Comparison of ENCODE assay signal across 10 cellular contexts in the genomic region with DNA sequence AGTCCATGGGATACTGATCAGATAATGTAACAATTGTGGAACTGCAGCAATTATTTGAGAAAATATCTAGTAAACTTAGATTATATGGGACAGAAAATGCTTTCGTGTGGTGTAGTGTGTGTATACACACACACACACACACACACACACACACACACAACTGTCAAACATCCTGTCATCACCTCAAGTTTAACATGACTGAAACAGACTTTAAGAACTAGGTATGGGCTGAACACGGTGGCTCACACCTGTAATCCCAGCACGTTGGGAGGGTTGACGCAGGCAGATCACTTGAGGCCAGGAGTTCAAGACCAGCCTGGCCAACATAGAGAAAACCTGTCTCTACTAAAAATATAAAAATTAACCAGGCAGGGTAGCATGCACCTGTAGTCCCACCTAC. TPM values are rescaled to one million over a fixed set of nuclear protein-coding genes. Genes with fewer than 3 reads are reported as not detected.
DNase-seq lines count a peak whose midpoint lies in the region; ATAC-seq, FAIRE-seq and TF ChIP-seq lines count a peak whose summit lies in the region.
"Had no signal": no experiment of that assay in that cellular context is flagged by ENCODE, and none has a peak within 500 bp of the region (broad histone marks: within the 10 kb centered on the region; RNA-seq: fewer than 3 reads in every experiment).

No MANE protein-coding gene starts in this region.

- no TSS peak for BruUV-seq in K562 (replicated peaks; lab: Mats Ljungman, UMichigan)

- in situ Hi-C loops in GM23248 (cut with MboI) (no loop called here), K562 (cut with MboI) (no loop called here)

- no peaks in the 10 kb centered on the region for H3K9me3 Mint-ChIP-seq in type B pancreatic cell

- peaks cover 7% of the 10 kb centered on the region for H3K36me3 Mint-ChIP-seq in type B pancreatic cell

- H3K79me2 ChIP-seq in GM23248 (ENCODE audit: insufficient read depth) (no peaks in the 10 kb centered on the region), K562 (ENCODE audit: control insufficient read depth, insufficient read depth, low read length) (no peaks in the 10 kb centered on the region), smooth muscle cell (ENCODE audit: low read depth) (peaks cover 2% of the 10 kb centered on the region)

- H3K9ac ChIP-seq in GM23248: no peak overlapping the region
- no peak overlapping the region for H3K9ac ChIP-seq in K562 (ENCODE audit: insufficient read depth in 1 of 2, low read depth in 2 of 2, low read length in 2 of 2)
- H3K9ac ChIP-seq in smooth muscle cell (ENCODE audit: low read depth): no peak overlapping the region

- no peak for TF ChIP-seq CTCF in Peyer's patch (IDR thresholded peaks at IDR 0.05)
- TF ChIP-seq CTCF in K562 (IDR thresholded peaks at IDR 0.05 in 2 of 3, conservative IDR thresholded peaks at IDR 0.05 in 1 of 3; ENCODE audit: insufficient read depth in 2 of 3, low read depth in 1 of 3, low read length in 3 of 3): no peak
- TF ChIP-seq CTCF in smooth muscle cell (IDR thresholded peaks at IDR 0.05; ENCODE audit: borderline replicate concordance, insufficient read depth, poor library complexity, severe bottlenecking): no peak
- TF ChIP-seq CTCF in type B pancreatic cell (conservative IDR thresholded peaks at IDR 0.05): no peak

- TF ChIP-seq EP300 in K562 (IDR thresholded peaks at IDR 0.05; ENCODE audit: low read length): no peak

- no peaks in the 10 kb centered on the region for H3K9me2 ChIP-seq in GM23248 (ENCODE audit: insufficient read depth)

- no peak overlapping the region for H3K4me3 ChIP-seq in GM23248
- no peak overlapping the region for H3K4me3 ChIP-seq in Peyer's patch
- H3K4me3 ChIP-seq in K562: no peak overlapping the region
- no peak overlapping the region for H3K4me3 ChIP-seq in smooth muscle cell
- H3K4me3 ChIP-seq in aorta (ENCODE audit: low read length in 2 of 2): no peak overlapping the region

- H3F3A ChIP-seq in GM23248 (ENCODE audit: insufficient read depth): peaks cover 16% of the 10 kb centered on the region
- peaks cover 4% of the 10 kb centered on the region for H3F3A ChIP-seq in smooth muscle cell (ENCODE audit: low read depth)

- H3K36me3 ChIP-seq in GM23248 (ENCODE audit: low read depth): no peaks in the 10 kb centered on the region
- peaks cover 0 to 13% (median 0%) of the 10 kb centered on the region in 3 donors for H3K36me3 ChIP-seq in Peyer's patch
- peaks cover 13% of the 10 kb centered on the region for H3K36me3 ChIP-seq in K562 (ENCODE audit: control insufficient read depth, insufficient read depth, low read length)
- no peaks in the 10 kb centered on the region for H3K36me3 ChIP-seq in smooth muscle cell (ENCODE audit: low read depth)
- H3K36me3 ChIP-seq in aorta (ENCODE audit: control insufficient read depth in 1 of 2, insufficient read depth in 2 of 2, low read length in 1 of 2): peaks cover 0 to 2% of the 10 kb centered on the region in 2 donors

- H3K4me2 ChIP-seq in GM23248 (ENCODE audit: unreplicated experiment) (peak overlapping the region; percentile 71), K562 (ENCODE audit: insufficient read depth, low read length) (no peak overlapping the region), smooth muscle cell (peak overlapping the region; percentile 64)

- ATAC-seq in K562: no peak
- ATAC-seq in aorta (ENCODE audit: low FRiP score): no peak

- H3K27ac ChIP-seq in GM23248: peak overlapping the region; percentile 46
- peak overlapping the region; percentile 51 to 80 (median 76) for H3K27ac ChIP-seq in Peyer's patch
- no peak overlapping the region for H3K27ac ChIP-seq in K562 (ENCODE audit: extremely low read depth, low read depth, low read length)
- H3K27ac ChIP-seq in smooth muscle cell (ENCODE audit: low read depth): peak overlapping the region; percentile 75
- H3K27ac ChIP-seq in aorta (ENCODE audit: low read depth in 1 of 2, low read length in 2 of 2): no peak overlapping the region

- no peak overlapping the region for H3K4me3 Mint-ChIP-seq in type B pancreatic cell

- DNase-seq in GM23248 (no peak), Peyer's patch (no peak), K562 (ENCODE audit: extremely low read depth in 1 of 4, low spot score in 3 of 4) (no peak), smooth muscle cell (lab: John Stamatoyannopoulos, UW; ENCODE audit: unreplicated experiment) (no peak), hepatic stellate cell (ENCODE audit: low spot score) (no peak), type B pancreatic cell (ENCODE audit: extremely low spot score, unreplicated experiment) (no peak), aorta (no peak)
- DNase-seq: DMS79, NCI-H1417 treated with DMSO at 0.1 percent for 48 hours, NCI-H82 had no signal

- peaks cover 5% of the 10 kb centered on the region for H3K4me1 Mint-ChIP-seq in type B pancreatic cell (ENCODE audit: unreplicated experiment)

- FAIRE-seq in K562 (lab: Jason Lieb, UNC): no peak

- no peak overlapping the region for H3K27ac Mint-ChIP-seq in type B pancreatic cell

- no peaks in the 10 kb centered on the region for H3K27me3 Mint-ChIP-seq in type B pancreatic cell

- intact Hi-C loops in K562 (cut with micrococcal nuclease): no loop called here
- intact Hi-C loops in aorta (cut with DNase I): no loop called here

- 97 to 98% methylated on average over 4 of the region's 4 CpGs for WGBS in GM23248 (ENCODE audit: low coverage in 1 of 2, low lambda C conversion rate in 2 of 2, missing lambda C conversion rate in 2 of 2), 2 experiments
- WGBS in K562 (ENCODE audit: insufficient coverage, low coverage, missing lambda C conversion rate): 97% methylated on average over 4 of the region's 4 CpGs
- 100% methylated on average over 4 of the region's 4 CpGs for WGBS in smooth muscle cell (ENCODE audit: low lambda C conversion rate)
- WGBS in aorta, 2 donors: 93 to 95% methylated on average over 4 of the region's 4 CpGs

- H3K27me3 ChIP-seq in GM23248 (replicated peaks; ENCODE audit: insufficient read depth) (no peaks in the 10 kb centered on the region), Peyer's patch (no peaks in the 10 kb centered on the region), K562 (ENCODE audit: control insufficient read depth in 2 of 2, insufficient read depth in 2 of 2, low read length in 2 of 2) (no peaks in the 10 kb centered on the region), smooth muscle cell (ENCODE audit: low read depth) (no peaks in the 10 kb centered on the region), aorta (ENCODE audit: control insufficient read depth in 1 of 2, insufficient read depth in 2 of 2, low read length in 1 of 2) (no peaks in the 10 kb centered on the region)

- POLR2A ChIA-PET in K562 (lab: Yijun Ruan, JAX): interaction anchor here (0.6 kb wide), 1 partner anchor 188 kb away, joined by 3 read pairs; no protein-coding TSS in a partner anchor

- TF ChIP-seq RAD21 in K562 (CRISPR knock-in tag; conservative IDR thresholded peaks at IDR 0.05 in 1 of 2, IDR thresholded peaks at IDR 0.05 in 1 of 2): no peak

- TF ChIP-seq POLR2A in Peyer's patch (IDR thresholded peaks at IDR 0.05) (no peak), K562 (conservative IDR thresholded peaks at IDR 0.05) (no peak)

- H2AFZ ChIP-seq in GM23248: no peak overlapping the region
- no peak overlapping the region for H2AFZ ChIP-seq in K562 (ENCODE audit: low read depth, low read length)
- H2AFZ ChIP-seq in smooth muscle cell (ENCODE audit: low read depth): no peak overlapping the region

- H3K9me1 ChIP-seq in K562 (ENCODE audit: control insufficient read depth, insufficient read depth, low read length): no peaks in the 10 kb centered on the region

- H3K4me1 ChIP-seq in GM23248 (ENCODE audit: insufficient read depth) (peaks cover 20% of the 10 kb centered on the region), Peyer's patch (peaks cover 0 to 5% (median 0%) of the 10 kb centered on the region in 4 donors), K562 (replicated peaks in 1 of 2; ENCODE audit: control insufficient read depth in 2 of 2, insufficient read depth in 2 of 2, low read length in 2 of 2) (peaks cover 0 to 14% of the 10 kb centered on the region in 2 experiments; a peak in 3 of 5 replicates), smooth muscle cell (ENCODE audit: low read depth) (peaks cover 9% of the 10 kb centered on the region), aorta (ENCODE audit: control insufficient read depth in 1 of 2, insufficient read depth in 2 of 2, low read length in 2 of 2) (no peaks in the 10 kb centered on the region)

- H3K9me3 ChIP-seq in GM23248 (ENCODE audit: low read depth) (no peaks in the 10 kb centered on the region), Peyer's patch (no peaks in the 10 kb centered on the region), K562 (replicated peaks; ENCODE audit: control insufficient read depth, insufficient read depth, low read depth, low read length) (no peaks in the 10 kb centered on the region), smooth muscle cell (replicated peaks; ENCODE audit: low read depth) (no peaks in the 10 kb centered on the region), aorta (ENCODE audit: control insufficient read depth, low read length) (no peaks in the 10 kb centered on the region)

- H4K20me1 ChIP-seq in GM23248 (ENCODE audit: insufficient read depth): no peaks in the 10 kb centered on the region
- H4K20me1 ChIP-seq in K562 (replicated peaks; ENCODE audit: control insufficient read depth, insufficient read depth, low read length): no peaks in the 10 kb centered on the region
- peaks cover 7% of the 10 kb centered on the region for H4K20me1 ChIP-seq in smooth muscle cell (ENCODE audit: low read depth)

- CTCF ChIA-PET in K562 (lab: Yijun Ruan, JAX; ENCODE audit: low intra/inter-chr PET ratio): no interaction called here

RNA-seq across cellular contexts. Expression of gene EVI2A, which starts 0.5 kb away (rescaled TPM):
- total RNA-seq in GM23248 (2014; rRNA removed; shearing (Covaris generic)): 0.86 and 0.89 TPM in 2 replicates
- polyA plus RNA-seq in GM23248 (2016; fragmentation: Nextera tagmentation; extraction: Ambion mirVana) (0.40 and 0.62 TPM in 2 replicates), K562 (2011; rRNA removed) (0.06 and 0.08 TPM in 2 replicates), K562 (2014; fragmentation: Illumina TruSeq; extraction: Trizol) (0.10 TPM in 1 of 2 replicates, not detected in the other), K562 (2014; fragmentation: Nextera tagmentation; extraction: Ambion mirVana) (under 1 TPM; 0.17 to 0.37 TPM), K562 (2014; rRNA removed) (0.20 TPM in 1 of 2 replicates, not detected in the other), smooth muscle cell (0.33 and 0.44 TPM in 2 replicates), aorta (10 to 100 TPM in 1 of 2 donors, 1 to 10 TPM in 1; 3.8 to 37.2 TPM)
- total RNA-seq in Peyer's patch (10 to 100 TPM in 1 of 4 donors, 1 to 10 TPM in 2, not detected in 1; 1.4 to 12.4 (median 5.8) TPM), K562 (2014; rRNA removed) (not detected in 2 replicates), K562 (2014; rRNA removed; fragmentation: Illumina TruSeq; extraction: Trizol) (0.16 TPM in 1 of 2 replicates, not detected in the other), K562 (2015; rRNA removed; fragmentation: Illumina TruSeq; extraction: Trizol) (0.38 TPM in 1 of 2 replicates, not detected in the other), K562 (2021) (0.13 TPM in 2 replicates), smooth muscle cell (not detected in 2 replicates), type B pancreatic cell (ENCODE audit: low replicate concordance) (not detected in 2 replicates), aorta (10 to 100 TPM in 1 of 2 donors, 1 to 10 TPM in 1; 9.2 to 15.5 TPM)
- not detected in 2 replicates for total RNA-seq in K562 (2011; cell fraction: chromatin; rRNA removed; ENCODE audit: low replicate concordance)
- not detected in 2 replicates for total RNA-seq in K562 (2011; cell fraction: nucleolus; rRNA removed)
- not detected in 2 replicates for total RNA-seq in K562 (2011; cell fraction: nucleoplasm; rRNA removed)
- polyA plus RNA-seq in K562 (2011; cell fraction: cytosol; rRNA removed): not detected in 2 replicates
- not detected in 2 replicates for polyA plus RNA-seq in K562 (2011; cell fraction: nucleus; rRNA removed)
- polyA plus RNA-seq in K562 (2012): 0.10 and 0.22 TPM in 2 replicates
- polyA minus RNA-seq in K562 (2011; rRNA and poly(A)+ RNA removed): 0.11 TPM in 1 of 2 replicates, not detected in the other
- not detected in 2 replicates for polyA minus RNA-seq in K562 (2011; cell fraction: cytosol; rRNA and poly(A)+ RNA removed)
- not detected in 2 replicates for polyA minus RNA-seq in K562 (2011; cell fraction: nucleus; rRNA and poly(A)+ RNA removed)

RNA-seq across cellular contexts. Expression of gene EVI2B, which starts 8.1 kb away (rescaled TPM):
- total RNA-seq in GM23248 (2014; rRNA removed; shearing (Covaris generic)): 0.22 TPM in 1 of 2 replicates, not detected in the other
- polyA plus RNA-seq in GM23248 (2016; fragmentation: Nextera tagmentation; extraction: Ambion mirVana): 0.49 and 0.51 TPM in 2 replicates
- total RNA-seq in Peyer's patch: 10 to 100 TPM in 2 of 4 donors, 1 to 10 TPM in 2; 5.6 to 70.1 (median 8.7) TPM
- 0.37 and 1.3 TPM in 2 replicates for total RNA-seq in K562 (2011; cell fraction: chromatin; rRNA removed; ENCODE audit: low replicate concordance)
- 0.33 and 0.39 TPM in 2 replicates for total RNA-seq in K562 (2011; cell fraction: nucleolus; rRNA removed)
- 0.51 and 1.5 TPM in 2 replicates for total RNA-seq in K562 (2011; cell fraction: nucleoplasm; rRNA removed)
- 0.54 and 0.82 TPM in 2 replicates for total RNA-seq in K562 (2014; rRNA removed)
- 1.9 and 2.1 TPM in 2 replicates for total RNA-seq in K562 (2014; rRNA removed; fragmentation: Illumina TruSeq; extraction: Trizol)
- 8.0 TPM in 2 replicates for total RNA-seq in K562 (2015; rRNA removed; fragmentation: Illumina TruSeq; extraction: Trizol)
- 1.7 and 2.0 TPM in 2 replicates for total RNA-seq in K562 (2021)
- polyA plus RNA-seq in K562 (2011; rRNA removed): 2.5 and 3.4 TPM in 2 replicates
- 0.79 and 2.7 TPM in 2 replicates for polyA plus RNA-seq in K562 (2011; cell fraction: cytosol; rRNA removed)
- 0.61 and 1.4 TPM in 2 replicates for polyA plus RNA-seq in K562 (2011; cell fraction: nucleus; rRNA removed)
- polyA plus RNA-seq in K562 (2012): 6.7 and 20.3 TPM in 2 replicates
- 6.5 and 7.1 TPM in 2 replicates for polyA plus RNA-seq in K562 (2014; fragmentation: Illumina TruSeq; extraction: Trizol)
- 1 to 10 TPM; 1.7 to 2.9 TPM for polyA plus RNA-seq in K562 (2014; fragmentation: Nextera tagmentation; extraction: Ambion mirVana)
- 2.5 and 3.9 TPM in 2 replicates for polyA plus RNA-seq in K562 (2014; rRNA removed)
- polyA minus RNA-seq in K562 (2011; rRNA and poly(A)+ RNA removed): 0.91 and 1.6 TPM in 2 replicates
- polyA minus RNA-seq in K562 (2011; cell fraction: cytosol; rRNA and poly(A)+ RNA removed): not detected in 2 replicates
- polyA minus RNA-seq in K562 (2011; cell fraction: nucleus; rRNA and poly(A)+ RNA removed): 0.27 and 0.44 TPM in 2 replicates
- total RNA-seq in smooth muscle cell: not detected in 2 replicates
- 0.33 TPM in 1 of 2 replicates, not detected in the other for polyA plus RNA-seq in smooth muscle cell
- total RNA-seq in type B pancreatic cell (ENCODE audit: low replicate concordance): not detected in 2 replicates
- 10 to 100 TPM; 12.7 to 16.9 TPM for total RNA-seq in aorta
- polyA plus RNA-seq in aorta: 10 to 100 TPM in 1 of 2 donors, 1 to 10 TPM in 1; 1.7 to 29.9 TPM

RNA-seq across cellular contexts. Expression of gene OMG, which starts 24.9 kb away (rescaled TPM):
- not detected in 2 replicates for total RNA-seq in GM23248 (2014; rRNA removed; shearing (Covaris generic))
- polyA plus RNA-seq in GM23248 (2016; fragmentation: Nextera tagmentation; extraction: Ambion mirVana) (0.25 TPM in 1 of 2 replicates, not detected in the other), K562 (2011; rRNA removed) (0.03 TPM in 1 of 2 replicates, not detected in the other), K562 (2014; fragmentation: Illumina TruSeq; extraction: Trizol) (not detected in 2 replicates), K562 (2014; fragmentation: Nextera tagmentation; extraction: Ambion mirVana) (under 1 TPM in 1 of 2 experiments, not detected in 1; 0.41 TPM), K562 (2014; rRNA removed) (not detected in 2 replicates), smooth muscle cell (0.57 and 1.3 TPM in 2 replicates), aorta (not detected)
- total RNA-seq in Peyer's patch (not detected), K562 (2014; rRNA removed) (not detected in 2 replicates), K562 (2014; rRNA removed; fragmentation: Illumina TruSeq; extraction: Trizol) (not detected in 2 replicates), K562 (2015; rRNA removed; fragmentation: Illumina TruSeq; extraction: Trizol) (0.11 TPM in 1 of 2 replicates, not detected in the other), K562 (2021) (not detected in 2 replicates), smooth muscle cell (not detected in 2 replicates), type B pancreatic cell (ENCODE audit: low replicate concordance) (not detected in 2 replicates), aorta (under 1 TPM in 1 of 2 donors, not detected in 1; 0.65 TPM)
- not detected in 2 replicates for total RNA-seq in K562 (2011; cell fraction: chromatin; rRNA removed; ENCODE audit: low replicate concordance)
- not detected in 2 replicates for total RNA-seq in K562 (2011; cell fraction: nucleolus; rRNA removed)
- total RNA-seq in K562 (2011; cell fraction: nucleoplasm; rRNA removed): not detected in 2 replicates
- polyA plus RNA-seq in K562 (2011; cell fraction: cytosol; rRNA removed): not detected in 2 replicates
- polyA plus RNA-seq in K562 (2011; cell fraction: nucleus; rRNA removed): 0.06 TPM in 2 replicates
- 0.20 and 0.61 TPM in 2 replicates for polyA plus RNA-seq in K562 (2012)
- polyA minus RNA-seq in K562 (2011; rRNA and poly(A)+ RNA removed): 0.07 TPM in 1 of 2 replicates, not detected in the other
- polyA minus RNA-seq in K562 (2011; cell fraction: cytosol; rRNA and poly(A)+ RNA removed): not detected in 2 replicates
- polyA minus RNA-seq in K562 (2011; cell fraction: nucleus; rRNA and poly(A)+ RNA removed): 0.11 and 0.27 TPM in 2 replicates

Comparison
In these comparisons a context has a peak if more than half of its experiments do, and no peak if none do; other contexts are left out.
1. H3K27ac ChIP-seq: peak in GM23248 (single experiment), Peyer's patch (4 of 4) and smooth muscle cell (single experiment); none in K562 (single experiment) and aorta (0 of 2).